In the genomic region with DNA sequence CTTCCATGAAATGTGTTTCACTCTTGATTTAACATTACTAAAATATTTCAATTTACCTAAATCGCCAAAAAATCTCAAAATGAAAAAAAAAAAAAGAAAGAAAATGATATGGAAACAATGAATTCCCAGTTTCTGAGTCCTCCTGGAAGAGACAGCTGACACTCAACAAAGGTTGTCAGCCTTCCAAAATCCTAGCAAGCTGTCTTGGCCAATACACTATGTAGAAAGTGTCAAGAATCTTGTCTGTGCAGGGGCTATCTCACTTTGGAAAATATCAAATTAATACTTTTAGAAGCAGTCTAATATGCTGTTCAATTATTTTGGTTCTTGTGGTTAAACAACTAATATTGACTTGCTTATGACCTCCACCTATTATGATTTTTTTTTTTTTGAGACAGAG, we compare ENCODE assay signal across 27 cellular contexts. TPM values are rescaled to one million over a fixed set of nuclear protein-coding genes. Genes with fewer than 3 reads are reported as not detected.
"Had no signal": no experiment of that assay in that cellular context is flagged by ENCODE, and none has a peak within 500 bp of the region (broad histone marks: within the 10 kb centered on the region; RNA-seq: fewer than 3 reads in every experiment).

No MANE protein-coding gene starts in this region.

- H3K27ac Mint-ChIP-seq: dendritic cell treated with granulocyte-macrophage colony-stimulating factor and Interleukin-4, amounts not matched to agents 40 ng/mL and 50 ng/mL, for 4 days; effector memory CD8-positive, alpha-beta T cell; endodermal cell; mesothelial cell of epicardium had no signal

- H3K36me3 Mint-ChIP-seq: mesothelial cell of epicardium had no signal

- ATAC-seq: effector memory CD8-positive, alpha-beta T cell; esophagus mucosa; gastrocnemius medialis; heart right ventricle; left cardiac atrium; left lung; left ventricle myocardium superior; lower lobe of right lung; mucosa of descending colon had no signal

- H3K4me3 Mint-ChIP-seq: dendritic cell treated with granulocyte-macrophage colony-stimulating factor and Interleukin-4, amounts not matched to agents 40 ng/mL and 50 ng/mL, for 4 days; effector memory CD8-positive, alpha-beta T cell; endodermal cell; mesothelial cell of epicardium had no signal

- H3K27me3 ChIP-seq: colonic mucosa, gastrocnemius medialis had no signal

- H3K27ac ChIP-seq: colonic mucosa, epithelial cell of prostate, esophagus squamous epithelium, gastrocnemius medialis, heart right ventricle, left lung, lower lobe of right lung had no signal

- H3K4me1 Mint-ChIP-seq: endodermal cell had no signal

- H3K27me3 Mint-ChIP-seq: effector memory CD8-positive, alpha-beta T cell had no signal

- H3K9me3 ChIP-seq: colonic mucosa, esophagus squamous epithelium, gastrocnemius medialis, left lung, lower lobe of right lung, mucosa of descending colon had no signal

- H3K9me3 Mint-ChIP-seq: dendritic cell treated with granulocyte-macrophage colony-stimulating factor and Interleukin-4, amounts not matched to agents 40 ng/mL and 50 ng/mL, for 4 days; endodermal cell; mesothelial cell of epicardium had no signal

- H3K4me1 ChIP-seq: colonic mucosa, esophagus squamous epithelium, gastrocnemius medialis, heart right ventricle, left lung, lower lobe of right lung had no signal

- DNase-seq: colonic mucosa; cortex of kidney; effector CD8-positive, alpha-beta T cell; effector memory CD8-positive, alpha-beta T cell; endodermal cell; erythroblast; esophagus squamous epithelium; foreskin fibroblast; foreskin melanocyte; gastrocnemius medialis; glutamatergic neuron; head of caudate nucleus; heart right ventricle; hippocampal formation; left cardiac atrium; left lung; left ventricle myocardium superior; lower lobe of right lung; mesenchymal stem cell; mucosa of descending colon had no signal

- H3K36me3 ChIP-seq: colonic mucosa, esophagus squamous epithelium, gastrocnemius medialis, heart right ventricle, left lung, lower lobe of right lung had no signal

- H3K4me3 ChIP-seq: colonic mucosa, esophagus squamous epithelium, gastrocnemius medialis, heart right ventricle, left lung, lower lobe of right lung, mucosa of descending colon had no signal

RNA-seq across cellular contexts. Expression of a gene that starts 8.7 kb away (rescaled TPM):
- total RNA-seq: dermis microvascular lymphatic vessel endothelial cell, endodermal cell, esophagus mucosa, kidney epithelial cell, lung microvascular endothelial cell had no signal
